Comparison of ENCODE assay signal across 1 cellular context in genomic region chr4:10456270-10457254, GRCh38.
TF ChIP-seq lines count a peak whose summit lies in the region.

No MANE protein-coding gene starts in this region.

TF ChIP-seq in K562, 482 proteins besides CTCF, POLR2A, EP300 and RAD21 (continued from another document and continues in another):
- TF ChIP-seq, protein P1, sequence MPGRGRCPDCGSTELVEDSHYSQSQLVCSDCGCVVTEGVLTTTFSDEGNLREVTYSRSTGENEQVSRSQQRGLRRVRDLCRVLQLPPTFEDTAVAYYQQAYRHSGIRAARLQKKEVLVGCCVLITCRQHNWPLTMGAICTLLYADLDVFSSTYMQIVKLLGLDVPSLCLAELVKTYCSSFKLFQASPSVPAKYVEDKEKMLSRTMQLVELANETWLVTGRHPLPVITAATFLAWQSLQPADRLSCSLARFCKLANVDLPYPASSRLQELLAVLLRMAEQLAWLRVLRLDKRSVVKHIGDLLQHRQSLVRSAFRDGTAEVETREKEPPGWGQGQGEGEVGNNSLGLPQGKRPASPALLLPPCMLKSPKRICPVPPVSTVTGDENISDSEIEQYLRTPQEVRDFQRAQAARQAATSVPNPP (IDR thresholded peaks at IDR 0.05; ENCODE audit: borderline replicate concordance, insufficient read depth, insufficient read length) = no peak
- TF ChIP-seq PCBP1 (IDR thresholded peaks at IDR 0.05; ENCODE audit: low read depth, low read length, poor library complexity, severe bottlenecking) (no peak), SPI1 (IDR thresholded peaks at IDR 0.05; ENCODE audit: borderline replicate concordance, low read depth, low read length) (no peak), PPARD (CRISPR knock-in tag; IDR thresholded peaks at IDR 0.05) (no peak), ZNF592 (IDR thresholded peaks at IDR 0.05) (peak; percentile 58; the same call in 1 of the 2 replicates), HES1 (IDR thresholded peaks at IDR 0.05; ENCODE audit: low read depth) (no peak), SMAD3 (CRISPR knock-in tag; conservative IDR thresholded peaks at IDR 0.05) (no peak), ARID1B (IDR thresholded peaks at IDR 0.05) (no peak), CREM (IDR thresholded peaks at IDR 0.05; ENCODE audit: low read depth) (peak; percentile 57), NFYB (IDR thresholded peaks at IDR 0.05; ENCODE audit: extremely low read depth, insufficient read length) (no peak), ZKSCAN3 (CRISPR knock-in tag; IDR thresholded peaks at IDR 0.05) (no peak), ZEB2 (IDR thresholded peaks at IDR 0.05) (no peak), NFIX (CRISPR knock-in tag; IDR thresholded peaks at IDR 0.05; ENCODE audit: low read depth) (no peak), ZNF785 (CRISPR knock-in tag; IDR thresholded peaks at IDR 0.05) (no peak), NONO (IDR thresholded peaks at IDR 0.05; ENCODE audit: low read depth in 2 of 2, low read length in 1 of 2) (0 out of 4 replicates have a peak, but pooled peaks of 1 of the 2 experiments have one; percentile 22), SNIP1 (IDR thresholded peaks at IDR 0.05; ENCODE audit: low read depth) (no peak), ATF3 (IDR thresholded peaks at IDR 0.05) (peak; percentile 57), ATF3 (CRISPR knock-in tag; conservative IDR thresholded peaks at IDR 0.05) (no peak), ZSCAN32 (CRISPR knock-in tag; IDR thresholded peaks at IDR 0.05) (no peak), CCNT2 (IDR thresholded peaks at IDR 0.05; ENCODE audit: borderline replicate concordance, extremely low read depth, insufficient read length, low read depth, low read length) (peak; percentile 33), RB1 (IDR thresholded peaks at IDR 0.05; ENCODE audit: low read depth) (no peak), HDAC2 (IDR thresholded peaks at IDR 0.05) (no peak), FOXJ2 (tag; IDR thresholded peaks at IDR 0.05) (no peak), L3MBTL2 (IDR thresholded peaks at IDR 0.05) (peak; percentile 94), JUND (IDR thresholded peaks at IDR 0.05; ENCODE audit: borderline replicate concordance, low read depth, low read length) (no peak), JUND (tag; IDR thresholded peaks at IDR 0.05; ENCODE audit: borderline replicate concordance, low read depth, low read length) (peak; percentile 17; the same call in 1 of the 3 replicates), GATAD2A (IDR thresholded peaks at IDR 0.05) (no peak), NR2C1 (IDR thresholded peaks at IDR 0.05) (no peak), NR2C1 (tag; IDR thresholded peaks at IDR 0.05) (no peak), CHAMP1 (IDR thresholded peaks at IDR 0.05) (no peak), STAT5B (CRISPR knock-in tag; IDR thresholded peaks at IDR 0.05) (no peak), ELF2 (CRISPR knock-in tag; IDR thresholded peaks at IDR 0.05) (no peak), RUNX1 (IDR thresholded peaks at IDR 0.05; ENCODE audit: low read depth) (no peak), SP2 (IDR thresholded peaks at IDR 0.05; ENCODE audit: extremely low read depth, low read depth, low read length, poor library complexity, severe bottlenecking) (no peak), RBBP5 (IDR thresholded peaks at IDR 0.05; ENCODE audit: borderline replicate concordance, insufficient read depth, low read length, poor library complexity, severe bottlenecking) (peak; percentile 62), ZNF512 (tag; IDR thresholded peaks at IDR 0.05) (no peak), NFE2L1 (tag; IDR thresholded peaks at IDR 0.05; ENCODE audit: borderline replicate concordance, low read depth) (no peak), MLLT1 (IDR thresholded peaks at IDR 0.05) (no peak)
- TF ChIP-seq, protein P2, sequence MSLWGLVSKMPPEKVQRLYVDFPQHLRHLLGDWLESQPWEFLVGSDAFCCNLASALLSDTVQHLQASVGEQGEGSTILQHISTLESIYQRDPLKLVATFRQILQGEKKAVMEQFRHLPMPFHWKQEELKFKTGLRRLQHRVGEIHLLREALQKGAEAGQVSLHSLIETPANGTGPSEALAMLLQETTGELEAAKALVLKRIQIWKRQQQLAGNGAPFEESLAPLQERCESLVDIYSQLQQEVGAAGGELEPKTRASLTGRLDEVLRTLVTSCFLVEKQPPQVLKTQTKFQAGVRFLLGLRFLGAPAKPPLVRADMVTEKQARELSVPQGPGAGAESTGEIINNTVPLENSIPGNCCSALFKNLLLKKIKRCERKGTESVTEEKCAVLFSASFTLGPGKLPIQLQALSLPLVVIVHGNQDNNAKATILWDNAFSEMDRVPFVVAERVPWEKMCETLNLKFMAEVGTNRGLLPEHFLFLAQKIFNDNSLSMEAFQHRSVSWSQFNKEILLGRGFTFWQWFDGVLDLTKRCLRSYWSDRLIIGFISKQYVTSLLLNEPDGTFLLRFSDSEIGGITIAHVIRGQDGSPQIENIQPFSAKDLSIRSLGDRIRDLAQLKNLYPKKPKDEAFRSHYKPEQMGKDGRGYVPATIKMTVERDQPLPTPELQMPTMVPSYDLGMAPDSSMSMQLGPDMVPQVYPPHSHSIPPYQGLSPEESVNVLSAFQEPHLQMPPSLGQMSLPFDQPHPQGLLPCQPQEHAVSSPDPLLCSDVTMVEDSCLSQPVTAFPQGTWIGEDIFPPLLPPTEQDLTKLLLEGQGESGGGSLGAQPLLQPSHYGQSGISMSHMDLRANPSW (CRISPR knock-in tag; IDR thresholded peaks at IDR 0.05) = no peak
- TF ChIP-seq, protein P3, sequence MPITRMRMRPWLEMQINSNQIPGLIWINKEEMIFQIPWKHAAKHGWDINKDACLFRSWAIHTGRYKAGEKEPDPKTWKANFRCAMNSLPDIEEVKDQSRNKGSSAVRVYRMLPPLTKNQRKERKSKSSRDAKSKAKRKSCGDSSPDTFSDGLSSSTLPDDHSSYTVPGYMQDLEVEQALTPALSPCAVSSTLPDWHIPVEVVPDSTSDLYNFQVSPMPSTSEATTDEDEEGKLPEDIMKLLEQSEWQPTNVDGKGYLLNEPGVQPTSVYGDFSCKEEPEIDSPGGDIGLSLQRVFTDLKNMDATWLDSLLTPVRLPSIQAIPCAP (CRISPR knock-in tag; IDR thresholded peaks at IDR 0.05; ENCODE audit: borderline replicate concordance) = no peak
- TF ChIP-seq, protein P4, sequence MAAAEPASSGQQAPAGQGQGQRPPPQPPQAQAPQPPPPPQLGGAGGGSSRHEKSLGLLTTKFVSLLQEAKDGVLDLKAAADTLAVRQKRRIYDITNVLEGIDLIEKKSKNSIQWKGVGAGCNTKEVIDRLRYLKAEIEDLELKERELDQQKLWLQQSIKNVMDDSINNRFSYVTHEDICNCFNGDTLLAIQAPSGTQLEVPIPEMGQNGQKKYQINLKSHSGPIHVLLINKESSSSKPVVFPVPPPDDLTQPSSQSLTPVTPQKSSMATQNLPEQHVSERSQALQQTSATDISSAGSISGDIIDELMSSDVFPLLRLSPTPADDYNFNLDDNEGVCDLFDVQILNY (CRISPR knock-in tag; IDR thresholded peaks at IDR 0.05) = 0 out of 2 replicates have a peak, but pooled peaks have one; percentile 42
